In genomic region chr4:9532134-9532862, GRCh38 we compare ENCODE assay signal across 8 cellular contexts.
DNase-seq lines count a peak whose midpoint lies in the region; ATAC-seq and TF ChIP-seq lines count a peak whose summit lies in the region.
"Not testable (repeated sequence)": the region's sequence is repeated elsewhere in the genome, so short reads cannot be mapped to it uniquely, and the experiment has no call there.

No MANE protein-coding gene starts in this region.

- H3K4me3 Mint-ChIP-seq in WTC11 (peak overlapping the region; percentile 65), glutamatergic neuron (ENCODE audit: unreplicated experiment) (peak overlapping the region; percentile 77)
- peak overlapping the region; percentile 52 to 80 (median 70) for H3K4me3 Mint-ChIP-seq in naive thymus-derived CD4-positive, alpha-beta T cell

- H3K27me3 ChIP-seq in BE2C; naive thymus-derived CD4-positive, alpha-beta T cell (ENCODE audit: control insufficient read depth in 2 of 2, insufficient read depth in 2 of 2, low read length in 2 of 2): not testable (repeated sequence)

- peak; percentile 77 for DNase-seq in BE2C
- peak; percentile 0 for DNase-seq in HCEC 1CT
- peak; percentile 62 for DNase-seq in NCI-H2196 treated with DMSO at 0.1 percent for 48 hours (lab: John Stamatoyannopoulos, UW; ENCODE audit: unreplicated experiment)
- peak; percentile 83 for DNase-seq in WTC11 (ENCODE audit: low spot score)
- peak in 51 of 56 donors; percentile 1 to 74 (median 42) for DNase-seq in amygdala (lab: John Stamatoyannopoulos, UW)
- DNase-seq in glutamatergic neuron: peak; percentile 91
- DNase-seq in naive thymus-derived CD4-positive, alpha-beta T cell: peak; percentile 44 to 83 (median 71)
- DNase-seq in stimulated activated CD4-positive, alpha-beta T cell treated with anti-CD3 and anti-CD28 coated beads, TNF-alpha, amount 100 ng/mL, for 48 hours (ENCODE audit: low read depth in 3 of 3): peak; percentile 31 to 54 (median 44)

- peak; percentile 81 for ATAC-seq in WTC11
- ATAC-seq in naive thymus-derived CD4-positive, alpha-beta T cell: peak; percentile 65

- peaks cover 30% of the 10 kb centered on the region for H3K27me3 Mint-ChIP-seq in WTC11 (ENCODE audit: low read depth)
- H3K27me3 Mint-ChIP-seq in glutamatergic neuron (ENCODE audit: unreplicated experiment): peaks cover 13% of the 10 kb centered on the region
- peaks cover 22 to 36% (median 29%) of the 10 kb centered on the region in 5 donors for H3K27me3 Mint-ChIP-seq in naive thymus-derived CD4-positive, alpha-beta T cell

- not testable (repeated sequence) for H3K36me3 ChIP-seq in BE2C; naive thymus-derived CD4-positive, alpha-beta T cell (ENCODE audit: control insufficient read depth in 2 of 3, insufficient read depth in 3 of 3, low read length in 3 of 3)

- intact Hi-C loops in naive thymus-derived CD4-positive, alpha-beta T cell (cut with micrococcal nuclease): loop anchor here (1.0 kb wide), 1 partner anchor 127 kb away; no protein-coding TSS in a partner anchor

- H3K9me3 Mint-ChIP-seq in WTC11 (peaks cover 21% of the 10 kb centered on the region), glutamatergic neuron (ENCODE audit: unreplicated experiment) (peaks cover 10% of the 10 kb centered on the region)
- not testable (repeated sequence) for H3K9me3 Mint-ChIP-seq in naive thymus-derived CD4-positive, alpha-beta T cell

- H3K4me3 ChIP-seq in BE2C (ENCODE audit: low read depth, low read length): peak overlapping the region; percentile 46
- H3K4me3 ChIP-seq in naive thymus-derived CD4-positive, alpha-beta T cell (ENCODE audit: low read length): peak overlapping the region; percentile 53

- TF ChIP-seq CTCF in BE2C (IDR thresholded peaks at IDR 0.05; ENCODE audit: low read depth, low read length): peak; percentile 40
- TF ChIP-seq CTCF in WTC11 (IDR thresholded peaks at IDR 0.05): peak; percentile 87
- peak; percentile 97 for TF ChIP-seq CTCF in glutamatergic neuron (IDR thresholded peaks at IDR 0.05; ENCODE audit: partially characterized antibody, unreplicated experiment)

- not testable (repeated sequence) for H3K9me3 ChIP-seq in BE2C; naive thymus-derived CD4-positive, alpha-beta T cell (ENCODE audit: control insufficient read depth in 2 of 3, low read length in 3 of 3)

- CTCF ChIA-PET in WTC11 (lab: Charles Lee): interaction anchor here (0.6 to 1.4 kb wide), 14 partner anchors 9 to 172 kb away, joined by 3 to 7 read pairs (median 3); no protein-coding TSS in a partner anchor
- CTCF ChIA-PET in naive thymus-derived CD4-positive, alpha-beta T cell (lab: Charles Lee): interaction anchor here (0.6 to 1.6 kb wide), 5 partner anchors 72 to 870 kb away, joined by 3 to 4 read pairs (median 3); no protein-coding TSS in a partner anchor

- not testable (repeated sequence) for H3K27ac ChIP-seq in naive thymus-derived CD4-positive, alpha-beta T cell (ENCODE audit: low read depth, low read length)

- POLR2A ChIA-PET in WTC11 (lab: Charles Lee); naive thymus-derived CD4-positive, alpha-beta T cell (lab: Charles Lee): not testable (repeated sequence)

- H3K27ac Mint-ChIP-seq in WTC11; glutamatergic neuron (ENCODE audit: unreplicated experiment): not testable (repeated sequence)
- H3K27ac Mint-ChIP-seq in naive thymus-derived CD4-positive, alpha-beta T cell: peak overlapping the region in 1 of 9 donors; percentile 25

- H3K4me1 Mint-ChIP-seq in WTC11 (peaks cover 34% of the 10 kb centered on the region), glutamatergic neuron (ENCODE audit: low read depth, unreplicated experiment) (peaks cover 24% of the 10 kb centered on the region)
- H3K4me1 Mint-ChIP-seq in naive thymus-derived CD4-positive, alpha-beta T cell: not testable (repeated sequence)

- not testable (repeated sequence) for H3K4me1 ChIP-seq in BE2C; naive thymus-derived CD4-positive, alpha-beta T cell (ENCODE audit: control insufficient read depth in 2 of 2, insufficient read depth in 2 of 2, low read length in 2 of 2)

- H3K36me3 Mint-ChIP-seq in WTC11: peaks cover 28% of the 10 kb centered on the region
- H3K36me3 Mint-ChIP-seq in glutamatergic neuron (ENCODE audit: unreplicated experiment); naive thymus-derived CD4-positive, alpha-beta T cell: not testable (repeated sequence)

TF ChIP-seq in WTC11, 78 proteins besides CTCF, POLR2A, EP300 and RAD21:
- TF ChIP-seq ETV6 (CRISPR knock-in tag; IDR thresholded peaks at IDR 0.05) (peak; percentile 25; the same call in 1 of the 2 replicates), MAX (CRISPR knock-in tag; IDR thresholded peaks at IDR 0.05) (0 out of 2 replicates have a peak, but pooled peaks have one; percentile 22), ZNF121 (CRISPR knock-in tag; IDR thresholded peaks at IDR 0.05) (peak; percentile 93)
- TF ChIP-seq, protein P1, sequence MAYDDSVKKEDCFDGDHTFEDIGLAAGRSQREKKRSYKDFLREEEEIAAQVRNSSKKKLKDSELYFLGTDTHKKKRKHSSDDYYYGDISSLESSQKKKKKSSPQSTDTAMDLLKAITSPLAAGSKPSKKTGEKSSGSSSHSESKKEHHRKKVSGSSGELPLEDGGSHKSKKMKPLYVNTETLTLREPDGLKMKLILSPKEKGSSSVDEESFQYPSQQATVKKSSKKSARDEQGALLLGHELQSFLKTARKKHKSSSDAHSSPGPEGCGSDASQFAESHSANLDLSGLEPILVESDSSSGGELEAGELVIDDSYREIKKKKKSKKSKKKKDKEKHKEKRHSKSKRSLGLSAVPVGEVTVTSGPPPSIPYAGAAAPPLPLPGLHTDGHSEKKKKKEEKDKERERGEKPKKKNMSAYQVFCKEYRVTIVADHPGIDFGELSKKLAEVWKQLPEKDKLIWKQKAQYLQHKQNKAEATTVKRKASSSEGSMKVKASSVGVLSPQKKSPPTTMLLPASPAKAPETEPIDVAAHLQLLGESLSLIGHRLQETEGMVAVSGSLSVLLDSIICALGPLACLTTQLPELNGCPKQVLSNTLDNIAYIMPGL (CRISPR knock-in tag; IDR thresholded peaks at IDR 0.05): peak; percentile 26; the same call in 1 of the 2 replicates

Comparison
In these comparisons a context has a peak if more than half of its experiments do, and no peak if none do; other contexts are left out.
1. DNase-seq: peak in every context shown above with its lines; median percentile 91 in glutamatergic neuron; 83 in WTC11; 77 in BE2C; 71 in naive thymus-derived CD4-positive, alpha-beta T cell; 62 in NCI-H2196 treated with DMSO at 0.1 percent for 48 hours; 44 in stimulated activated CD4-positive, alpha-beta T cell treated with anti-CD3 and anti-CD28 coated beads, TNF-alpha, amount 100 ng/mL, for 48 hours; 42 in amygdala; 0 in HCEC 1CT.
2. CTCF ChIP-seq: peak in every context shown above with its lines; median percentile 97 in glutamatergic neuron; 87 in WTC11; 40 in BE2C.